In the genomic region with DNA sequence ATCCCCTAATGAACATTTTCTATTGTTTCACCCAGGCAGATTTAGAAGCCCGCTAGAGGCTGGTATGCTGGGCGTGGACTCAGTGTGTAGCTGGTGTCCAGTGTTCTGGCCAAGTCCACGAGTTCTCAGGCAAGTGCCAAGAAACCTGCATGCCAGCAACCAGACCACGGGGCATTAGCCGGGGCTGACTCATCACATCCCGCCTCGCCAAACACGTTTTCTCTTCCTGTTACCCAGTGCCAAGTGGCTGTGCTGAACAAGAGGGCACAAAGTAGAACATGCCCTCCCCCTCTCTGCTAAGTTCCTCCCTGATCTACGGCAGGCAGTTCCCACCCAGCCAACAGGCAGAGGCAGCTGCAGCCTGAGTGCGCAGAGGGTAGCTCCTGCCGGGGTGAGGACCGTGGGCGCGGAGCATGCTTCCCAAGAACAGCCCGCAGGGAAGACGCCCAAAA, we compare ENCODE assay signal across 8 cellular contexts. TPM values are rescaled to one million over a fixed set of nuclear protein-coding genes. Genes with fewer than 3 reads are reported as not detected.
DNase-seq lines count a peak whose midpoint lies in the region; ATAC-seq, FAIRE-seq and TF ChIP-seq lines count a peak whose summit lies in the region.

No MANE protein-coding gene starts in this region.

- TF ChIP-seq CTCF in pancreas (IDR thresholded peaks at IDR 0.05), result no peak

- ATAC-seq in pancreas (peak; percentile 94 to 98 (median 96)), HG03039 (IDR thresholded peaks at IDR 0.05; ENCODE audit: unreplicated experiment) (no peak)

- peaks cover 4% of the 10 kb centered on the region for H3K27me3 Mint-ChIP-seq in activated naive CD8-positive, alpha-beta T cell
- peaks cover 14% of the 10 kb centered on the region for H3K27me3 Mint-ChIP-seq in activated naive CD8-positive, alpha-beta T cell treated with anti-CD3 and anti-CD28 coated beads for 36 hours

- no peaks in the 10 kb centered on the region for H3K9me3 ChIP-seq in pancreas

- intact Hi-C loops in pancreas (cut with DNase I), result no loop called here

- no peaks in the 10 kb centered on the region for H3K36me3 ChIP-seq in pancreas
- no peaks in the 10 kb centered on the region for H3K36me3 ChIP-seq in H7 (replicated peaks; ENCODE audit: control insufficient read depth, insufficient read depth, low read length)

- 46 to 50% methylated on average over 16 of the region's 16 CpGs for WGBS in pancreas, 2 donors

- H3K4me3 ChIP-seq in pancreas (no peak overlapping the region), H7 (ENCODE audit: insufficient read depth, low read depth, low read length) (no peak overlapping the region)

- no peak for FAIRE-seq in pancreas (lab: Jason Lieb, UNC)

- H3K36me3 Mint-ChIP-seq in activated naive CD8-positive, alpha-beta T cell, result peaks cover 10% of the 10 kb centered on the region
- no peaks in the 10 kb centered on the region for H3K36me3 Mint-ChIP-seq in activated naive CD8-positive, alpha-beta T cell treated with anti-CD3 and anti-CD28 coated beads for 36 hours

- H3K4me1 ChIP-seq in pancreas, result peaks cover 0 to 10% (median 0%) of the 10 kb centered on the region in 3 donors

- H3K27ac ChIP-seq in pancreas, result peak overlapping the region; percentile 36 to 81 (median 76)

- H3K4me1 Mint-ChIP-seq in activated naive CD8-positive, alpha-beta T cell (ENCODE audit: low read depth), result peaks cover 8% of the 10 kb centered on the region
- peaks cover 6% of the 10 kb centered on the region for H3K4me1 Mint-ChIP-seq in activated naive CD8-positive, alpha-beta T cell treated with anti-CD3 and anti-CD28 coated beads for 36 hours

- in situ Hi-C loops in SK-MEL-5 (cut with HindIII; ENCODE audit: low pct_unique_long_range_greater_than_20kb, low sequenced_read_pairs), result no loop called here

- H3K27me3 ChIP-seq in pancreas (no peaks in the 10 kb centered on the region), H7 (ENCODE audit: control insufficient read depth, insufficient read depth, low read length) (no peaks in the 10 kb centered on the region)

- H3K27ac Mint-ChIP-seq in activated naive CD8-positive, alpha-beta T cell, result no peak overlapping the region
- no peak overlapping the region for H3K27ac Mint-ChIP-seq in activated naive CD8-positive, alpha-beta T cell treated with anti-CD3 and anti-CD28 coated beads for 36 hours

- H3K9me3 Mint-ChIP-seq in activated naive CD8-positive, alpha-beta T cell (ENCODE audit: low read depth), result peaks cover 5% of the 10 kb centered on the region
- H3K9me3 Mint-ChIP-seq in activated naive CD8-positive, alpha-beta T cell treated with anti-CD3 and anti-CD28 coated beads for 36 hours, result peaks cover 9% of the 10 kb centered on the region

- DNase-seq in activated naive CD8-positive, alpha-beta T cell treated with anti-CD3 and anti-CD28 coated beads for 36 hours, result no peak
- DNase-seq in SK-MEL-5 (ENCODE audit: low read depth, low spot score), result peak; percentile 3
- DNase-seq in fibroblast of the conjunctiva (ENCODE audit: low read depth), result peak; percentile 92
- DNase-seq in pancreas, result peak; percentile 79 to 96 (median 92)
- DNase-seq in H7, result no peak
- no peak for DNase-seq in activated CD4-positive, CD25-positive, alpha-beta regulatory T cell treated with anti-CD3 and anti-CD28 coated beads, Interleukin-2, amount 50 U/mL, for 72 hours

- peak overlapping the region; percentile 27 for H3K4me3 Mint-ChIP-seq in activated naive CD8-positive, alpha-beta T cell
- H3K4me3 Mint-ChIP-seq in activated naive CD8-positive, alpha-beta T cell treated with anti-CD3 and anti-CD28 coated beads for 36 hours, result no peak overlapping the region

RNA-seq across cellular contexts. Expression of a gene that starts 29.6 kb away (rescaled TPM):
- total RNA-seq in activated naive CD8-positive, alpha-beta T cell treated with anti-CD3 and anti-CD28 coated beads for 36 hours, result under 1 TPM; 0.21 to 0.22 TPM
- total RNA-seq in SK-MEL-5 (2014; rRNA removed; shearing (Covaris generic)), result 0.08 and 0.18 TPM in 2 replicates
- polyA plus RNA-seq in SK-MEL-5 (2015; cell fraction: cytosol; rRNA removed), result 0.06 and 0.24 TPM in 2 replicates
- polyA plus RNA-seq in SK-MEL-5 (2015; cell fraction: nucleus; rRNA removed), result not detected in 2 replicates
- 1 to 10 TPM in 4 of 6 donors, under 1 TPM in 2; 0.72 to 3.1 (median 1.6) TPM for total RNA-seq in pancreas
- polyA plus RNA-seq in pancreas, result under 1 TPM; 0.33 to 0.49 TPM
- 0.18 TPM in 1 of 2 replicates, not detected in the other for total RNA-seq in H7 (2014; rRNA removed; shearing (Covaris generic))

Comparison
In these comparisons a context has a peak if more than half of its experiments do, and no peak if none do; other contexts are left out.
1. DNase-seq: peak in SK-MEL-5 (single experiment), fibroblast of the conjunctiva (single experiment) and pancreas (6 of 6); none in activated naive CD8-positive, alpha-beta T cell treated with anti-CD3 and anti-CD28 coated beads for 36 hours (single experiment), H7 (single experiment) and activated CD4-positive, CD25-positive, alpha-beta regulatory T cell treated with anti-CD3 and anti-CD28 coated beads, Interleukin-2, amount 50 U/mL, for 72 hours (single experiment).